8 cellular contexts compared by ENCODE assay signal in genomic region chr16:5033256-5034166, GRCh38. TPM values are rescaled to one million over a fixed set of nuclear protein-coding genes. Genes with fewer than 3 reads are reported as not detected.
A peak's percentile ranks its signal among the peaks of the same experiment; 100 is the strongest.
DNase-seq lines count a peak whose midpoint lies in the region; ATAC-seq and TF ChIP-seq lines count a peak whose summit lies in the region.

TSS of gene NAGPA (minus strand) at chr16:5033935. CDS start at chr16:5033914, 21 bp downstream.

- TF ChIP-seq CTCF in 22Rv1 (IDR thresholded peaks at IDR 0.05) = no peak
- no peak for TF ChIP-seq CTCF in VCaP (conservative IDR thresholded peaks at IDR 0.05)

- ATAC-seq in GM18517 (IDR thresholded peaks at IDR 0.05; ENCODE audit: unreplicated experiment) (peak; percentile 78), HG03025 (IDR thresholded peaks at IDR 0.05; ENCODE audit: low FRiP score, unreplicated experiment) (peak; percentile 70)

- H3K4me1 ChIP-seq in iPS-20b (ENCODE audit: insufficient read depth, low read length) (peaks cover 12% of the 10 kb centered on the region; the same call in 1 of the 2 replicates), skeletal muscle satellite cell (ENCODE audit: control insufficient read depth, insufficient read depth, low read length) (peaks cover 15% of the 10 kb centered on the region)

- H3K4me3 ChIP-seq in iPS-20b (ENCODE audit: low read length) = peak within 1 kb of the TSS; percentile 65
- H3K4me3 ChIP-seq in skeletal muscle satellite cell (ENCODE audit: low read length) = peak within 1 kb of the TSS; percentile 91

- H3K4me2 ChIP-seq in skeletal muscle satellite cell (ENCODE audit: low read length) = peak within 1 kb of the TSS; percentile 94

- in situ Hi-C loops in T47D (cut with HindIII; ENCODE audit: low pct_unique_long_range_greater_than_20kb, low sequenced_read_pairs) = no loop called here

- H3K27me3 ChIP-seq in iPS-20b (ENCODE audit: insufficient read depth, low read length) (peaks cover 7% of the 10 kb centered on the region), skeletal muscle satellite cell (ENCODE audit: control insufficient read depth, insufficient read depth, low read length) (no peaks in the 10 kb centered on the region)

- DNase-seq in NCI-H2107 treated with DMSO at 0.1 percent for 48 hours (lab: John Stamatoyannopoulos, UW; ENCODE audit: unreplicated experiment) (peak; percentile 26), T47D (ENCODE audit: low read depth in 1 of 2, low spot score in 1 of 2) (peak; percentile 87 to 88)

- H3K9me3 ChIP-seq in iPS-20b (ENCODE audit: insufficient read depth, low read depth, low read length) (no peaks in the 10 kb centered on the region), skeletal muscle satellite cell (replicated peaks; ENCODE audit: low read length) (no peaks in the 10 kb centered on the region)

- H3K27ac ChIP-seq in 22Rv1 (peak within 1 kb of the TSS; percentile 67), VCaP (peak within 1 kb of the TSS; percentile 52; the same call in 1 of the 2 replicates), iPS-20b (ENCODE audit: low read length) (no peak within 1 kb of the TSS)

- H3K9ac ChIP-seq in iPS-20b (ENCODE audit: low read depth, low read length) (peak within 1 kb of the TSS; percentile 53; the same call in 1 of the 2 replicates), skeletal muscle satellite cell (ENCODE audit: low read depth, low read length) (peak within 1 kb of the TSS; percentile 83)

- no peaks in the 10 kb centered on the region for H3K36me3 ChIP-seq in iPS-20b (ENCODE audit: insufficient read depth, low read depth, low read length)
- H3K36me3 ChIP-seq in skeletal muscle satellite cell (ENCODE audit: insufficient read depth, low read length) = no peaks in the 10 kb centered on the region

RNA-seq across cellular contexts. Expression of gene NAGPA, which starts in this region (rescaled TPM):
- 11.8 and 16.0 TPM in 2 replicates for total RNA-seq in skeletal muscle satellite cell (2012; rRNA removed)
